ENCODE assay signal across 10 cellular contexts in the genomic region with DNA sequence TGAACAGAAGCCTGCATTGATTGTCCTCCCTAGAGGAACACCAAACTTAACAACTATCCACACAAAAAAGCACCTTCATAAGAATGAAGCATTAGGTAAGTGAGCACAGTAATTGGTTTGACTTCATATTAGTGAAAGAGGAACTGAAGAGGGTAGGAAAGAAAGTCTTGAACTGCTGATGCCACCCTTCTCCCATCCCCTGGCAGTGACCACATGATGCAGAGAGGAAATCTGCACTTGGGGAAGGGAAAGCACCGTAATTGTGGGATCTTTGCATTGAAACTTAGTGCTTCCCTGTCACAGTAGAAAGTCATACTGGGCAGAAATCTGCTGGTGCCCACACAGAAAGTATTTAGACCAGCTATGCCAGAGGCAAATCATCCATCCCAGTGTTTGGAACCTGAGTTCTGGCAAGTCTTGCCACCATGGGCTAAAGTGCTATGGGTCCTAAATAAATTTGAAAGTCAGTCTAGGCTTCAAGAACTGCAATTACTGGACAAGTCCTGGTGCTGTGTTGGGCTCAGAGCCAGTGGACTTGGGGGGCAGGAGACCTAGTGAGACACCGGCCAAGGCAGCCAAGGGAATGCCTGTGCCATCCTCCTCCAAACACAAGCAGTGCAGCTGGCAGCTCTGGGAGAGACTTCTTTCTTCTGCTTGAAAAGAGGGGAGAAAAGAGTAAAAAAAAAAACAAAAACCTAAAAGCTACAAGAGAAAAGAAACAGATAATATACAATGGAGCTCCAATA.
A peak's percentile ranks its signal among the peaks of the same experiment; 100 is the strongest.
DNase-seq lines count a peak whose midpoint lies in the region; ATAC-seq and TF ChIP-seq lines count a peak whose summit lies in the region.
"Had no signal": no experiment of that assay in that cellular context is flagged by ENCODE, and none has a peak within 500 bp of the region (broad histone marks: within the 10 kb centered on the region; RNA-seq: fewer than 3 reads in every experiment).

No MANE protein-coding gene starts in this region.

- POLR2A ChIA-PET in activated B cell treated with CpG ODN at 0.5 μM for 24 hours (lab: Charles Lee) = no interaction called here
- POLR2A ChIA-PET in CD4-positive, alpha-beta memory T cell (lab: Charles Lee; ENCODE audit: partially characterized antibody) = no interaction called here

- no peak overlapping the region for H3K4me3 Mint-ChIP-seq in activated B cell treated with CpG ODN at 0.5 μM for 24 hours
- H3K4me3 Mint-ChIP-seq in stimulated activated memory B cell treated with anti-CD40 and anti-IgM and Interleukin-4, amounts not matched to agents 10 μg/mL and 1 μg/mL and 100 μg/mL, for 72 hours = no peak overlapping the region
- H3K4me3 Mint-ChIP-seq in CD4-positive, alpha-beta memory T cell = no peak overlapping the region
- H3K4me3 Mint-ChIP-seq in natural killer cell treated with Interleukin-12 subunit alpha and Interleukin-12 subunit beta and Interleukin-15 and Interleukin-18, amount 100 ng/mL, for 72 hours = no peak overlapping the region
- H3K4me3 Mint-ChIP-seq in activated T-cell treated with anti-CD3 and anti-CD28 coated beads, Interleukin-2, amount 50 U/mL, for 4 hours = no peak overlapping the region

- H3K9me3 ChIP-seq in CD4-positive, alpha-beta memory T cell (ENCODE audit: control insufficient read depth in 1 of 2, low read length in 2 of 2) = no peaks in the 10 kb centered on the region

- TF ChIP-seq CTCF in activated B cell treated with CpG ODN at 0.5 μM for 24 hours (IDR thresholded peaks at IDR 0.05) = no peak

- no peak for DNase-seq in activated B cell treated with CpG ODN at 0.5 μM for 24 hours
- no peak for DNase-seq in CD4-positive, alpha-beta memory T cell
- no peak for DNase-seq in natural killer cell treated with Interleukin-12 subunit alpha and Interleukin-12 subunit beta and Interleukin-15 and Interleukin-18, amount 100 ng/mL, for 72 hours (ENCODE audit: low spot score)
- no peak for DNase-seq in activated T-cell treated with anti-CD3 and anti-CD28 coated beads, Interleukin-2, amount 50 U/mL, for 4 hours
- DNase-seq: H7, NCI-H2171 had no signal

- no peaks in the 10 kb centered on the region for H3K4me1 ChIP-seq in CD4-positive, alpha-beta memory T cell (ENCODE audit: insufficient read depth, low read length)

- no peak overlapping the region for H3K4me3 ChIP-seq in CD4-positive, alpha-beta memory T cell (ENCODE audit: low read length in 2 of 2)
- H3K4me3 ChIP-seq: thoracic aorta had no signal

- peaks cover 29% of the 10 kb centered on the region for H3K4me1 Mint-ChIP-seq in activated B cell treated with CpG ODN at 0.5 μM for 24 hours
- H3K4me1 Mint-ChIP-seq in stimulated activated memory B cell treated with anti-CD40 and anti-IgM and Interleukin-4, amounts not matched to agents 10 μg/mL and 1 μg/mL and 100 μg/mL, for 72 hours = peaks cover 22% of the 10 kb centered on the region
- no peaks in the 10 kb centered on the region for H3K4me1 Mint-ChIP-seq in CD4-positive, alpha-beta memory T cell
- no peaks in the 10 kb centered on the region for H3K4me1 Mint-ChIP-seq in natural killer cell treated with Interleukin-12 subunit alpha and Interleukin-12 subunit beta and Interleukin-15 and Interleukin-18, amount 100 ng/mL, for 72 hours (ENCODE audit: low read depth in 2 of 2)
- no peaks in the 10 kb centered on the region for H3K4me1 Mint-ChIP-seq in activated T-cell treated with anti-CD3 and anti-CD28 coated beads, Interleukin-2, amount 50 U/mL, for 4 hours (ENCODE audit: low read depth)

- peaks cover 24% of the 10 kb centered on the region for H3K36me3 Mint-ChIP-seq in activated B cell treated with CpG ODN at 0.5 μM for 24 hours (ENCODE audit: low read depth)
- H3K36me3 Mint-ChIP-seq in stimulated activated memory B cell treated with anti-CD40 and anti-IgM and Interleukin-4, amounts not matched to agents 10 μg/mL and 1 μg/mL and 100 μg/mL, for 72 hours = peaks cover 71% of the 10 kb centered on the region
- H3K36me3 Mint-ChIP-seq in CD4-positive, alpha-beta memory T cell = peaks cover 0 to 5% of the 10 kb centered on the region in 2 donors
- H3K36me3 Mint-ChIP-seq in natural killer cell treated with Interleukin-12 subunit alpha and Interleukin-12 subunit beta and Interleukin-15 and Interleukin-18, amount 100 ng/mL, for 72 hours = peaks cover 7% of the 10 kb centered on the region
- no peaks in the 10 kb centered on the region for H3K36me3 Mint-ChIP-seq in activated T-cell treated with anti-CD3 and anti-CD28 coated beads, Interleukin-2, amount 50 U/mL, for 4 hours (ENCODE audit: insufficient read depth)

- CTCF ChIA-PET in activated B cell treated with CpG ODN at 0.5 μM for 24 hours (lab: Charles Lee) = interaction anchor here (1.0 kb wide), 1 partner anchor 38 kb away, joined by 3 read pairs; no protein-coding TSS in a partner anchor
- CTCF ChIA-PET in CD4-positive, alpha-beta memory T cell (lab: Charles Lee; ENCODE audit: partially characterized antibody) = no interaction called here

- no peaks in the 10 kb centered on the region for H3K36me3 ChIP-seq in CD4-positive, alpha-beta memory T cell (ENCODE audit: insufficient read depth, low read length)
- H3K36me3 ChIP-seq: thoracic aorta had no signal

- peak; percentile 96 for ATAC-seq in GM18868 (IDR thresholded peaks at IDR 0.05; ENCODE audit: unreplicated experiment)
- ATAC-seq in HG02588 (IDR thresholded peaks at IDR 0.05; ENCODE audit: unreplicated experiment) = peak; percentile 68
- ATAC-seq in activated B cell treated with CpG ODN at 0.5 μM for 24 hours (ENCODE audit: low read depth) = peak; percentile 58
- peak; percentile 84 for ATAC-seq in stimulated activated memory B cell treated with anti-CD40 and anti-IgM and Interleukin-4, amounts not matched to agents 10 μg/mL and 1 μg/mL and 100 μg/mL, for 72 hours
- ATAC-seq in natural killer cell treated with Interleukin-12 subunit alpha and Interleukin-12 subunit beta and Interleukin-15 and Interleukin-18, amount 100 ng/mL, for 72 hours = no peak
- no peak for ATAC-seq in activated T-cell treated with anti-CD3 and anti-CD28 coated beads, Interleukin-2, amount 50 U/mL, for 4 hours

- H3K27ac ChIP-seq in CD4-positive, alpha-beta memory T cell (ENCODE audit: low read depth, low read length) = no peak overlapping the region

- H3K27ac Mint-ChIP-seq in activated B cell treated with CpG ODN at 0.5 μM for 24 hours = peak overlapping the region; percentile 59
- peak overlapping the region; percentile 49 for H3K27ac Mint-ChIP-seq in stimulated activated memory B cell treated with anti-CD40 and anti-IgM and Interleukin-4, amounts not matched to agents 10 μg/mL and 1 μg/mL and 100 μg/mL, for 72 hours
- H3K27ac Mint-ChIP-seq in CD4-positive, alpha-beta memory T cell = no peak overlapping the region
- no peak overlapping the region for H3K27ac Mint-ChIP-seq in natural killer cell treated with Interleukin-12 subunit alpha and Interleukin-12 subunit beta and Interleukin-15 and Interleukin-18, amount 100 ng/mL, for 72 hours

- H3K27me3 ChIP-seq in CD4-positive, alpha-beta memory T cell (ENCODE audit: insufficient read depth, low read length) = no peaks in the 10 kb centered on the region

- H3K9me3 Mint-ChIP-seq in activated B cell treated with CpG ODN at 0.5 μM for 24 hours = peaks cover 3% of the 10 kb centered on the region
- H3K9me3 Mint-ChIP-seq in stimulated activated memory B cell treated with anti-CD40 and anti-IgM and Interleukin-4, amounts not matched to agents 10 μg/mL and 1 μg/mL and 100 μg/mL, for 72 hours = peaks cover 18% of the 10 kb centered on the region
- H3K9me3 Mint-ChIP-seq in CD4-positive, alpha-beta memory T cell = peaks cover 0 to 16% (median 3%) of the 10 kb centered on the region in 8 donors
- peaks cover 6% of the 10 kb centered on the region for H3K9me3 Mint-ChIP-seq in natural killer cell treated with Interleukin-12 subunit alpha and Interleukin-12 subunit beta and Interleukin-15 and Interleukin-18, amount 100 ng/mL, for 72 hours
- H3K9me3 Mint-ChIP-seq in activated T-cell treated with anti-CD3 and anti-CD28 coated beads, Interleukin-2, amount 50 U/mL, for 4 hours = no peaks in the 10 kb centered on the region

- intact Hi-C loops in activated B cell treated with CpG ODN at 0.5 μM for 24 hours (cut with micrococcal nuclease) = loop anchor here (2.0 kb wide), 1 partner anchor 23 kb away; no protein-coding TSS in a partner anchor
- intact Hi-C loops in CD4-positive, alpha-beta memory T cell (cut with micrococcal nuclease) = no loop called here

- no peaks in the 10 kb centered on the region for H3K27me3 Mint-ChIP-seq in activated B cell treated with CpG ODN at 0.5 μM for 24 hours
- H3K27me3 Mint-ChIP-seq in stimulated activated memory B cell treated with anti-CD40 and anti-IgM and Interleukin-4, amounts not matched to agents 10 μg/mL and 1 μg/mL and 100 μg/mL, for 72 hours = no peaks in the 10 kb centered on the region
- peaks cover 0 to 9% of the 10 kb centered on the region in 2 donors for H3K27me3 Mint-ChIP-seq in CD4-positive, alpha-beta memory T cell
- peaks cover 3 to 16% of the 10 kb centered on the region in 2 donors for H3K27me3 Mint-ChIP-seq in natural killer cell treated with Interleukin-12 subunit alpha and Interleukin-12 subunit beta and Interleukin-15 and Interleukin-18, amount 100 ng/mL, for 72 hours
- peaks cover 3% of the 10 kb centered on the region for H3K27me3 Mint-ChIP-seq in activated T-cell treated with anti-CD3 and anti-CD28 coated beads, Interleukin-2, amount 50 U/mL, for 4 hours (ENCODE audit: low read depth)

Comparison
In these comparisons a context has a peak if more than half of its experiments do, and no peak if none do; other contexts are left out.
1. ATAC-seq: peak in GM18868 (single experiment), HG02588 (single experiment), activated B cell treated with CpG ODN at 0.5 μM for 24 hours (single experiment) and stimulated activated memory B cell treated with anti-CD40 and anti-IgM and Interleukin-4, amounts not matched to agents 10 μg/mL and 1 μg/mL and 100 μg/mL, for 72 hours (single experiment); none in natural killer cell treated with Interleukin-12 subunit alpha and Interleukin-12 subunit beta and Interleukin-15 and Interleukin-18, amount 100 ng/mL, for 72 hours (0 of 2) and activated T-cell treated with anti-CD3 and anti-CD28 coated beads, Interleukin-2, amount 50 U/mL, for 4 hours (0 of 2).
2. H3K27ac Mint-ChIP-seq: peak in activated B cell treated with CpG ODN at 0.5 μM for 24 hours (single experiment) and stimulated activated memory B cell treated with anti-CD40 and anti-IgM and Interleukin-4, amounts not matched to agents 10 μg/mL and 1 μg/mL and 100 μg/mL, for 72 hours (single experiment); none in CD4-positive, alpha-beta memory T cell (0 of 7) and natural killer cell treated with Interleukin-12 subunit alpha and Interleukin-12 subunit beta and Interleukin-15 and Interleukin-18, amount 100 ng/mL, for 72 hours (0 of 2).